In genomic region chr7:77425151-77426051, GRCh38 we compare ENCODE assay signal across 10 cellular contexts. TPM values are rescaled to one million over a fixed set of nuclear protein-coding genes. Genes with fewer than 3 reads are reported as not detected.
DNase-seq lines count a peak whose midpoint lies in the region; ATAC-seq and TF ChIP-seq lines count a peak whose summit lies in the region.
"Had no signal": no experiment of that assay in that cellular context is flagged by ENCODE, and none has a peak within 500 bp of the region (broad histone marks: within the 10 kb centered on the region; RNA-seq: fewer than 3 reads in every experiment).

No MANE protein-coding gene starts in this region.

- DNase-seq in COLO829 (ENCODE audit: low spot score), result peak; percentile 97
- peak; percentile 53 for DNase-seq in astrocyte of the cerebellum (ENCODE audit: low read depth)
- DNase-seq in left lobe of liver (ENCODE audit: low spot score), result no peak
- no peak for DNase-seq in stimulated activated CD8-positive, alpha-beta memory T cell treated with anti-CD3 and anti-CD28 coated beads, Interleukin-4, amount 100 ng/mL, for 48 hours
- DNase-seq in NCI-H128 (lab: John Stamatoyannopoulos, UW; ENCODE audit: unreplicated experiment), result no peak
- DNase-seq: activated CD4-positive, alpha-beta memory T cell treated with anti-CD3 and anti-CD28 coated beads, Interleukin-2, amount 10 ng/mL, durations not matched to agents 7 days and 5 days; DND-41 had no signal

- no peak for TF ChIP-seq CTCF in astrocyte of the cerebellum (IDR thresholded peaks at IDR 0.05; ENCODE audit: low read depth, low read length, missing control alignments)

- peak overlapping the region; percentile 4 for H3K4me3 ChIP-seq in astrocyte of the cerebellum (ENCODE audit: low read depth, low read length)

- in situ Hi-C loops in astrocyte of the cerebellum (cut with HindIII; ENCODE audit: low sequenced_read_pairs), result no loop called here

- peak; percentile 30 for ATAC-seq in HG03095 (IDR thresholded peaks at IDR 0.05; ENCODE audit: unreplicated experiment)
- peak; percentile 46 for ATAC-seq in left lobe of liver
- ATAC-seq in HG03469 (IDR thresholded peaks at IDR 0.05; ENCODE audit: unreplicated experiment), result no peak
- no peak for ATAC-seq in HG02884 (IDR thresholded peaks at IDR 0.05; ENCODE audit: unreplicated experiment)

RNA-seq across cellular contexts. Expression of gene GSAP, which starts 9.3 kb away (rescaled TPM):
- 24.3 TPM for total RNA-seq in left lobe of liver

Comparison
In these comparisons a context has a peak if more than half of its experiments do, and no peak if none do; other contexts are left out.
1. DNase-seq: peak in COLO829 (single experiment) and astrocyte of the cerebellum (single experiment); none in left lobe of liver (single experiment), stimulated activated CD8-positive, alpha-beta memory T cell treated with anti-CD3 and anti-CD28 coated beads, Interleukin-4, amount 100 ng/mL, for 48 hours (single experiment) and NCI-H128 (single experiment).
2. ATAC-seq: peak in HG03095 (single experiment) and left lobe of liver (single experiment); none in HG03469 (single experiment) and HG02884 (single experiment).